In the genomic region with DNA sequence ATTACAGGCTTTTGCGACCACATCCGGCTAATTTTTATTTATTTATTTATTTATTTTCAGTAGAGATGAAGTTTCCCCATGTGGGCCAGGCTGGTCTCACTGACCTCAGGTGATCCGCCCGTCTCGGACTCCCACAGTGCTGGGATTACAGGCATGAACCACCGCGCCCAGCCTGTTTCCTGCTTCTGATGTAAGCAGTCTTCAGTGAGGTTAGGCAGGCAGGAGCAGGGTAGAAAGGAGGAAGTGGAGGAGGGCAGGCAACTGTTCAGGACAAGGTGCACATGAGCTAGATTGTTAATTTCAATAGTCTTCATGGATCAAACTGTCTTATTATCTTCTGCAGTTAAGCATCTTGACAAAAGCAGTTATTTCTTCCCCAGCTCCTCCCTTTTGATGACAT, we compare ENCODE assay signal across 14 cellular contexts.
DNase-seq lines count a peak whose midpoint lies in the region; ATAC-seq and TF ChIP-seq lines count a peak whose summit lies in the region.
"Had no signal": no experiment of that assay in that cellular context is flagged by ENCODE, and none has a peak within 500 bp of the region (broad histone marks: within the 10 kb centered on the region; RNA-seq: fewer than 3 reads in every experiment).

No MANE protein-coding gene starts in this region.

- no peak for ATAC-seq in effector memory CD8-positive, alpha-beta T cell (replicated peaks)
- ATAC-seq: GM12878, HCT116 had no signal

- H3K4me3 Mint-ChIP-seq in effector memory CD8-positive, alpha-beta T cell = no peak overlapping the region
- H3K4me3 Mint-ChIP-seq: CD4-positive, alpha-beta memory T cell had no signal

- H3K27ac ChIP-seq in transverse colon = no peak overlapping the region
- H3K27ac ChIP-seq: C4-2B, HL-60 had no signal

- TF ChIP-seq POLR2A in NB4 (IDR thresholded peaks at IDR 0.05; ENCODE audit: extremely low read depth, insufficient read length) = no peak
- TF ChIP-seq POLR2A in transverse colon (IDR thresholded peaks at IDR 0.05) = no peak

- no peak for TF ChIP-seq EP300 in transverse colon (IDR thresholded peaks at IDR 0.05; ENCODE audit: low read depth)

- H3K4me1 Mint-ChIP-seq in effector memory CD8-positive, alpha-beta T cell (ENCODE audit: low read depth in 2 of 2) = no peaks in the 10 kb centered on the region
- H3K4me1 Mint-ChIP-seq: CD4-positive, alpha-beta memory T cell had no signal

- H3K9me3 Mint-ChIP-seq in effector memory CD8-positive, alpha-beta T cell = peaks cover 0 to 2% of the 10 kb centered on the region in 2 donors

- WGBS in transverse colon (ENCODE audit: low coverage in 1 of 2), 2 donors = 23 to 49% methylated on average over 5 to 7 of the region's 7 CpGs

- TF ChIP-seq CTCF in NB4 (IDR thresholded peaks at IDR 0.05; ENCODE audit: low read depth, low read length) = no peak
- TF ChIP-seq CTCF in transverse colon (IDR thresholded peaks at IDR 0.05) = no peak

- H3K27me3 Mint-ChIP-seq in effector memory CD8-positive, alpha-beta T cell = no peaks in the 10 kb centered on the region

- no peak overlapping the region for H3K4me3 ChIP-seq in NB4 (ENCODE audit: low read depth, low read length)
- no peak overlapping the region for H3K4me3 ChIP-seq in transverse colon
- H3K4me3 ChIP-seq: GM12878 had no signal

- intact Hi-C loops in transverse colon (cut with DNase I; ENCODE audit: low total_unique reads) = no loop called here

- no peak overlapping the region for H3K27ac Mint-ChIP-seq in effector memory CD8-positive, alpha-beta T cell
- H3K27ac Mint-ChIP-seq: CD4-positive, alpha-beta memory T cell had no signal

- DNase-seq in HT1080 (ENCODE audit: low read depth) = peak; percentile 32
- DNase-seq in NB4 (ENCODE audit: low read depth) = peak; percentile 37
- DNase-seq in UCSD-AML1 (lab: John Stamatoyannopoulos, UW; ENCODE audit: unreplicated experiment) = peak; percentile 27
- peak; percentile 9 for DNase-seq in transverse colon
- DNase-seq in effector memory CD8-positive, alpha-beta T cell = no peak
- DNase-seq in AG20443 (ENCODE audit: low spot score) = no peak
- DNase-seq in NCI-H82 treated with DMSO at 0.1 percent for 48 hours (lab: John Stamatoyannopoulos, UW; ENCODE audit: unreplicated experiment) = no peak
- DNase-seq: BE2C; CD4-positive, alpha-beta memory T cell; DMS79 had no signal

- H3K4me1 ChIP-seq in transverse colon = no peaks in the 10 kb centered on the region

- H3K9me3 ChIP-seq in transverse colon = no peaks in the 10 kb centered on the region
- H3K9me3 ChIP-seq: BE2C had no signal

- no peaks in the 10 kb centered on the region for H3K36me3 Mint-ChIP-seq in effector memory CD8-positive, alpha-beta T cell (ENCODE audit: insufficient read depth)
- H3K36me3 Mint-ChIP-seq: CD4-positive, alpha-beta memory T cell had no signal

- in situ Hi-C loops in transverse colon (cut with MboI; ENCODE audit: low pct_ligation_motif_present in 1 of 4, low pct_unique_long_range_greater_than_20kb in 1 of 4, low sequenced_read_pairs in 3 of 4) = no loop called here

- no peaks in the 10 kb centered on the region for H3K36me3 ChIP-seq in transverse colon
- H3K36me3 ChIP-seq: BE2C had no signal

- no peaks in the 10 kb centered on the region for H3K27me3 ChIP-seq in transverse colon
- H3K27me3 ChIP-seq: BE2C had no signal

Comparison
In these comparisons a context has a peak if more than half of its experiments do, and no peak if none do; other contexts are left out.
1. DNase-seq: peak in HT1080 (single experiment), NB4 (single experiment), UCSD-AML1 (single experiment) and transverse colon (single experiment); none in effector memory CD8-positive, alpha-beta T cell (0 of 3), AG20443 (single experiment) and NCI-H82 treated with DMSO at 0.1 percent for 48 hours (single experiment).